In genomic region chr5:140551872-140552271, GRCh38 we compare ENCODE assay signal across 16 cellular contexts. TPM values are rescaled to one million over a fixed set of nuclear protein-coding genes. Genes with fewer than 3 reads are reported as not detected.
A peak's percentile ranks its signal among the peaks of the same experiment; 100 is the strongest.
DNase-seq lines count a peak whose midpoint lies in the region; ATAC-seq and TF ChIP-seq lines count a peak whose summit lies in the region.
"Had no signal": no experiment of that assay in that cellular context is flagged by ENCODE, and none has a peak within 500 bp of the region (broad histone marks: within the 10 kb centered on the region; RNA-seq: fewer than 3 reads in every experiment).

No MANE protein-coding gene starts in this region.

- ATAC-seq in gastrocnemius medialis (no peak), GM18498 (IDR thresholded peaks at IDR 0.05; ENCODE audit: unreplicated experiment) (no peak)
- ATAC-seq: GM12878, HCT116 had no signal

- H3K79me2 ChIP-seq in hepatocyte, result peaks cover 46% of the 10 kb centered on the region

- intact Hi-C loops in Calu3 (cut with micrococcal nuclease; ENCODE audit: unreplicated experiment), result loop anchor here (10.0 kb wide), 1 partner anchor 163 kb away; no protein-coding TSS in a partner anchor
- intact Hi-C loops in gastrocnemius medialis (cut with DNase I; ENCODE audit: low total_unique reads), result loop anchor here (10.0 kb wide), 1 partner anchor 307 kb away; no protein-coding TSS in a partner anchor

- TF ChIP-seq POLR2A in gastrocnemius medialis (IDR thresholded peaks at IDR 0.05), result no peak

- H3K9me2 ChIP-seq in hepatocyte (replicated peaks; ENCODE audit: insufficient read depth), result no peaks in the 10 kb centered on the region

- no peaks in the 10 kb centered on the region for H3K9me3 ChIP-seq in gastrocnemius medialis
- H3K9me3 ChIP-seq in hepatocyte (ENCODE audit: low read depth), result no peaks in the 10 kb centered on the region

- H2AFZ ChIP-seq in hepatocyte, result no peak overlapping the region
- H2AFZ ChIP-seq: GM23248 had no signal

- WGBS in hepatocyte (ENCODE audit: low lambda C conversion rate, missing lambda C conversion rate), result 96% methylated on average over 4 of the region's 4 CpGs

- TF ChIP-seq CTCF in Calu3 (IDR thresholded peaks at IDR 0.05; ENCODE audit: unreplicated experiment) (no peak), gastrocnemius medialis (IDR thresholded peaks at IDR 0.05 in 4 of 5, conservative IDR thresholded peaks at IDR 0.05 in 1 of 5) (no peak), hepatocyte (IDR thresholded peaks at IDR 0.05; ENCODE audit: poor library complexity) (no peak)

- CTCF ChIA-PET in Calu3 (lab: Charles Lee), result interaction anchor here (0.7 kb wide), 1 partner anchor 8 kb away, joined by 3 read pairs; no protein-coding TSS in a partner anchor

- peak; percentile 40 for DNase-seq in activated CD8-positive, alpha-beta memory T cell treated with anti-CD3 and anti-CD28 coated beads, Interleukin-2, amount 50 U/mL, for 48 hours
- DNase-seq in activated CD8-positive, alpha-beta memory T cell treated with anti-CD3 and anti-CD28 coated beads for 24 hours, result no peak
- DNase-seq in Calu3 (no peak), mucosa of gallbladder (ENCODE audit: low spot score) (peak; percentile 3), gastrocnemius medialis (no peak), hepatocyte (ENCODE audit: low spot score) (no peak), substantia nigra (lab: John Stamatoyannopoulos, UW) (no peak)
- DNase-seq: DMS79, GM23248, NCI-H1417 treated with DMSO at 0.1 percent for 48 hours, NCI-H2081, NCI-H524 had no signal

- H3K27me3 ChIP-seq in gastrocnemius medialis (no peaks in the 10 kb centered on the region), hepatocyte (no peaks in the 10 kb centered on the region)

- no peak overlapping the region for H3K4me3 Mint-ChIP-seq in Calu3 (ENCODE audit: low read depth, unreplicated experiment)

- peaks cover 5% of the 10 kb centered on the region for H4K20me1 ChIP-seq in hepatocyte (ENCODE audit: insufficient read depth, poor library complexity, severe bottlenecking)

- no peaks in the 10 kb centered on the region for H3K9me3 Mint-ChIP-seq in Calu3 (ENCODE audit: low read depth, unreplicated experiment)

- no peak overlapping the region for H3K4me2 ChIP-seq in hepatocyte

- peaks cover 65 to 70% of the 10 kb centered on the region in 2 donors for H3K4me1 ChIP-seq in gastrocnemius medialis
- H3K4me1 ChIP-seq in hepatocyte (ENCODE audit: insufficient read depth), result peaks cover 25% of the 10 kb centered on the region

- peaks cover 58% of the 10 kb centered on the region for H3K4me1 Mint-ChIP-seq in Calu3 (ENCODE audit: low read depth, unreplicated experiment)

- H3K36me3 Mint-ChIP-seq in Calu3 (ENCODE audit: insufficient read depth, unreplicated experiment), result peaks cover 86% of the 10 kb centered on the region

- H3K4me3 ChIP-seq in gastrocnemius medialis (no peak overlapping the region), hepatocyte (no peak overlapping the region)
- H3K4me3 ChIP-seq: GM12878, GM23248 had no signal

- peaks cover 0 to 26% of the 10 kb centered on the region in 2 donors for H3K36me3 ChIP-seq in gastrocnemius medialis
- H3K36me3 ChIP-seq in hepatocyte (replicated peaks; ENCODE audit: insufficient read depth, low read depth), result no peaks in the 10 kb centered on the region

- H3K27ac Mint-ChIP-seq in Calu3 (ENCODE audit: unreplicated experiment), result peak overlapping the region; percentile 6

- in situ Hi-C loops in gastrocnemius medialis (cut with MboI; ENCODE audit: low sequenced_read_pairs in 4 of 4), result loop anchor here in 1 of 4 donors (25.0 kb wide), 1 partner anchor 315 kb away; no protein-coding TSS in a partner anchor

- H3K27ac ChIP-seq in gastrocnemius medialis, result peak overlapping the region in 3 of 4 donors; percentile 92 to 100 (median 99)
- H3K27ac ChIP-seq in hepatocyte, result no peak overlapping the region
- H3K27ac ChIP-seq in substantia nigra (ENCODE audit: low read depth, low read length, poor library complexity, severe bottlenecking), result no peak overlapping the region
- H3K27ac ChIP-seq: GM23248 had no signal

- H3K27me3 Mint-ChIP-seq in Calu3 (ENCODE audit: unreplicated experiment), result no peaks in the 10 kb centered on the region

- no TSS peak for BruUV-seq in Calu3 (replicated peaks; lab: Mats Ljungman, UMichigan)

RNA-seq across cellular contexts. Expression of gene EIF4EBP3, which starts 4.4 kb away (rescaled TPM):
- total RNA-seq in Calu3 (2022) (14.1 and 18.8 TPM in 2 replicates), mucosa of gallbladder (14.4 TPM), gastrocnemius medialis (100 to 1,000 TPM in 1 of 4 donors, 10 to 100 TPM in 3; 38.6 to 118 (median 51.8) TPM), hepatocyte (2.7 and 3.5 TPM in 2 replicates)
- 6.6 and 6.9 TPM in 2 replicates for polyA plus RNA-seq in hepatocyte
- total RNA-seq: RPMI7951 had no signal

RNA-seq across cellular contexts. Expression of gene SRA1, which starts 5.4 kb away (rescaled TPM):
- 29.5 and 33.0 TPM in 2 replicates for total RNA-seq in Calu3 (2022)
- 27.2 TPM for total RNA-seq in mucosa of gallbladder
- 10 to 100 TPM; 34.1 to 67.3 (median 40.6) TPM for total RNA-seq in gastrocnemius medialis
- 24.4 and 26.5 TPM in 2 replicates for total RNA-seq in hepatocyte
- 66.4 and 66.6 TPM in 2 replicates for polyA plus RNA-seq in hepatocyte

RNA-seq across cellular contexts. Expression of gene APBB3, which starts 12.5 kb away (rescaled TPM):
- 15.1 and 15.7 TPM in 2 replicates for total RNA-seq in Calu3 (2022)
- total RNA-seq in mucosa of gallbladder, result 46.4 TPM
- 10 to 100 TPM in 2 of 4 donors, 1 to 10 TPM in 2; 4.1 to 12.5 (median 9.0) TPM for total RNA-seq in gastrocnemius medialis
- total RNA-seq in hepatocyte, result 19.5 and 21.0 TPM in 2 replicates
- polyA plus RNA-seq in hepatocyte, result 41.5 and 51.5 TPM in 2 replicates

RNA-seq across cellular contexts. Expression of gene SLC35A4, which starts 12.8 kb away (rescaled TPM):
- total RNA-seq in Calu3 (2022) (80.6 and 93.6 TPM in 2 replicates), mucosa of gallbladder (73.8 TPM), gastrocnemius medialis (100 to 1,000 TPM in 2 of 4 donors, 10 to 100 TPM in 2; 71.7 to 152 (median 114) TPM), hepatocyte (29.2 and 34.1 TPM in 2 replicates)
- polyA plus RNA-seq in hepatocyte, result 70.4 and 81.0 TPM in 2 replicates

Comparison
In these comparisons a context has a peak if more than half of its experiments do, and no peak if none do; other contexts are left out.
1. DNase-seq: peak in activated CD8-positive, alpha-beta memory T cell treated with anti-CD3 and anti-CD28 coated beads, Interleukin-2, amount 50 U/mL, for 48 hours (single experiment) and mucosa of gallbladder (single experiment); none in activated CD8-positive, alpha-beta memory T cell treated with anti-CD3 and anti-CD28 coated beads for 24 hours (single experiment), Calu3 (single experiment), gastrocnemius medialis (0 of 2), hepatocyte (single experiment) and substantia nigra (0 of 49).
2. H3K27ac ChIP-seq: peak in gastrocnemius medialis (3 of 4); none in hepatocyte (single experiment) and substantia nigra (single experiment).